8 cellular contexts compared by ENCODE assay signal in genomic region chr2:68925298-68925885, GRCh38. TPM values are rescaled to one million over a fixed set of nuclear protein-coding genes. Genes with fewer than 3 reads are reported as not detected.
DNase-seq lines count a peak whose midpoint lies in the region; ATAC-seq and TF ChIP-seq lines count a peak whose summit lies in the region.

No MANE protein-coding gene starts in this region.

- no peak overlapping the region for H3K27ac Mint-ChIP-seq in CD8-positive, alpha-beta T cell
- H3K27ac Mint-ChIP-seq in mesothelial cell of epicardium (no peak overlapping the region), type B pancreatic cell (no peak overlapping the region)

- H3K9me3 Mint-ChIP-seq in CD8-positive, alpha-beta T cell: no peaks in the 10 kb centered on the region
- no peaks in the 10 kb centered on the region for H3K9me3 Mint-ChIP-seq in mesothelial cell of epicardium
- H3K9me3 Mint-ChIP-seq in type B pancreatic cell: no peaks in the 10 kb centered on the region

- no peaks in the 10 kb centered on the region for H3K27me3 ChIP-seq in CD8-positive, alpha-beta T cell (ENCODE audit: insufficient read depth, low read length)

- H3K36me3 Mint-ChIP-seq in CD8-positive, alpha-beta T cell: no peaks in the 10 kb centered on the region
- H3K36me3 Mint-ChIP-seq in mesothelial cell of epicardium: no peaks in the 10 kb centered on the region
- no peaks in the 10 kb centered on the region for H3K36me3 Mint-ChIP-seq in type B pancreatic cell

- peak; percentile 98 for TF ChIP-seq CTCF in CD8-positive, alpha-beta T cell (IDR thresholded peaks at IDR 0.05)
- peak; percentile 90 for TF ChIP-seq CTCF in GM20000 (IDR thresholded peaks at IDR 0.05; ENCODE audit: extremely low read depth, missing control alignments)
- peak; percentile 93 for TF ChIP-seq CTCF in WI38 (IDR thresholded peaks at IDR 0.05; ENCODE audit: low read depth, low read length)
- TF ChIP-seq CTCF in mesothelial cell of epicardium (IDR thresholded peaks at IDR 0.05; ENCODE audit: unreplicated experiment): peak; percentile 84
- TF ChIP-seq CTCF in type B pancreatic cell (conservative IDR thresholded peaks at IDR 0.05): peak; percentile 89

- H3K4me1 ChIP-seq in CD8-positive, alpha-beta T cell (ENCODE audit: insufficient read depth, low read length): no peaks in the 10 kb centered on the region

- intact Hi-C loops in CD8-positive, alpha-beta T cell (cut with DNase I, micrococcal nuclease): loop anchor here (1.0 to 10.0 kb wide), 8 partner anchors 17 to 561 kb away; partner anchors contain the start of gene PLEK (in 1 of the 2)

- POLR2A ChIA-PET in CD8-positive, alpha-beta T cell (lab: Charles Lee): interaction anchor here (0.7 to 1.5 kb wide), 4 partner anchors 9 to 462 kb away, joined by 3 to 5 read pairs (median 5); no protein-coding TSS in a partner anchor

- CTCF ChIA-PET in CD8-positive, alpha-beta T cell (lab: Charles Lee): interaction anchor here (0.6 to 6.6 kb wide), 63 partner anchors 10 to 928 kb away, joined by 3 to 155 read pairs (median 5); partner anchors contain the start of genes APLF and FBXO48

- no peak overlapping the region for H3K4me3 Mint-ChIP-seq in CD8-positive, alpha-beta T cell
- H3K4me3 Mint-ChIP-seq in mesothelial cell of epicardium (no peak overlapping the region), type B pancreatic cell (no peak overlapping the region)

- H3K27me3 Mint-ChIP-seq in CD8-positive, alpha-beta T cell (ENCODE audit: low read depth): peaks cover 2% of the 10 kb centered on the region
- H3K27me3 Mint-ChIP-seq in mesothelial cell of epicardium (ENCODE audit: low read depth) (peaks cover 27% of the 10 kb centered on the region), type B pancreatic cell (peaks cover 26% of the 10 kb centered on the region)

- H3K4me3 ChIP-seq in CD8-positive, alpha-beta T cell (ENCODE audit: low read depth, low read length): no peak overlapping the region
- no peak overlapping the region for H3K4me3 ChIP-seq in WI38 (ENCODE audit: low read depth, low read length)

- no peak overlapping the region for H3K27ac ChIP-seq in CD8-positive, alpha-beta T cell (ENCODE audit: low read depth, low read length)

- DNase-seq in CD8-positive, alpha-beta T cell: peak; percentile 18 to 71 (median 48)
- DNase-seq in GM20000 (ENCODE audit: low spot score) (peak; percentile 61), NCI-H2107 treated with DMSO at 0.1 percent for 48 hours (lab: John Stamatoyannopoulos, UW; ENCODE audit: unreplicated experiment) (peak; percentile 32), mesothelial cell of epicardium (ENCODE audit: low spot score in 2 of 2, unreplicated experiment in 2 of 2) (no peak), type B pancreatic cell (ENCODE audit: extremely low spot score, unreplicated experiment) (no peak)
- DNase-seq in effector CD8-positive, alpha-beta T cell (lab: John Stamatoyannopoulos, UW): peak; percentile 27

- H3K36me3 ChIP-seq in CD8-positive, alpha-beta T cell (ENCODE audit: insufficient read depth, low read length): no peaks in the 10 kb centered on the region

- H3K9me3 ChIP-seq in CD8-positive, alpha-beta T cell (ENCODE audit: low read length): no peaks in the 10 kb centered on the region

- ATAC-seq in CD8-positive, alpha-beta T cell: peak; percentile 87
- ATAC-seq in HG03280 (IDR thresholded peaks at IDR 0.05; ENCODE audit: unreplicated experiment): no peak

- no peaks in the 10 kb centered on the region for H3K4me1 Mint-ChIP-seq in CD8-positive, alpha-beta T cell (ENCODE audit: low read depth)
- no peaks in the 10 kb centered on the region for H3K4me1 Mint-ChIP-seq in mesothelial cell of epicardium
- H3K4me1 Mint-ChIP-seq in type B pancreatic cell (ENCODE audit: unreplicated experiment): no peaks in the 10 kb centered on the region

RNA-seq across cellular contexts. Expression of gene GKN2, which starts 27.3 kb away (rescaled TPM):
- total RNA-seq in CD8-positive, alpha-beta T cell: not detected
- not detected in 3 replicates for total RNA-seq in mesothelial cell of epicardium
- total RNA-seq in type B pancreatic cell (ENCODE audit: low replicate concordance): 0.92 TPM in 1 of 2 replicates, not detected in the other

RNA-seq across cellular contexts. Expression of gene GKN1, which starts 49.0 kb away (rescaled TPM):
- total RNA-seq in CD8-positive, alpha-beta T cell: not detected
- not detected in 3 replicates for total RNA-seq in mesothelial cell of epicardium
- total RNA-seq in type B pancreatic cell (ENCODE audit: low replicate concordance): 0.36 and 1.7 TPM in 2 replicates

RNA-seq across cellular contexts. Expression of gene BMP10, which starts 54.2 kb away (rescaled TPM):
- total RNA-seq in CD8-positive, alpha-beta T cell: not detected
- total RNA-seq in mesothelial cell of epicardium (0.13 TPM in 1 of 3 replicates, not detected in the others), type B pancreatic cell (ENCODE audit: low replicate concordance) (0.36 TPM in 1 of 2 replicates, not detected in the other)

Comparison
In these comparisons a context has a peak if more than half of its experiments do, and no peak if none do; other contexts are left out.
1. DNase-seq: peak in CD8-positive, alpha-beta T cell (7 of 7), GM20000 (single experiment), NCI-H2107 treated with DMSO at 0.1 percent for 48 hours (single experiment) and effector CD8-positive, alpha-beta T cell (single experiment); none in mesothelial cell of epicardium (0 of 2) and type B pancreatic cell (single experiment).
2. Peak in every context shown above with its lines, with median percentiles within 50 percentile points of each other: CTCF ChIP-seq.